1 cellular context compared by ENCODE assay signal in genomic region chr2:200322607-200323006, GRCh38.
A peak's percentile ranks its signal among the peaks of the same experiment; 100 is the strongest.
TF ChIP-seq lines count a peak whose summit lies in the region.

No MANE protein-coding gene starts in this region.

TF ChIP-seq in HepG2, 621 proteins besides CTCF, POLR2A, EP300 and RAD21:
- 0 out of 2 replicates have a peak, but pooled peaks have one; percentile 10 for TF ChIP-seq NFKBIZ (CRISPR knock-in tag; IDR thresholded peaks at IDR 0.05)
- TF ChIP-seq ZNF746 (CRISPR knock-in tag; IDR thresholded peaks at IDR 0.05), result no peak
